ENCODE assay signal across 1 cellular context in the genomic region with DNA sequence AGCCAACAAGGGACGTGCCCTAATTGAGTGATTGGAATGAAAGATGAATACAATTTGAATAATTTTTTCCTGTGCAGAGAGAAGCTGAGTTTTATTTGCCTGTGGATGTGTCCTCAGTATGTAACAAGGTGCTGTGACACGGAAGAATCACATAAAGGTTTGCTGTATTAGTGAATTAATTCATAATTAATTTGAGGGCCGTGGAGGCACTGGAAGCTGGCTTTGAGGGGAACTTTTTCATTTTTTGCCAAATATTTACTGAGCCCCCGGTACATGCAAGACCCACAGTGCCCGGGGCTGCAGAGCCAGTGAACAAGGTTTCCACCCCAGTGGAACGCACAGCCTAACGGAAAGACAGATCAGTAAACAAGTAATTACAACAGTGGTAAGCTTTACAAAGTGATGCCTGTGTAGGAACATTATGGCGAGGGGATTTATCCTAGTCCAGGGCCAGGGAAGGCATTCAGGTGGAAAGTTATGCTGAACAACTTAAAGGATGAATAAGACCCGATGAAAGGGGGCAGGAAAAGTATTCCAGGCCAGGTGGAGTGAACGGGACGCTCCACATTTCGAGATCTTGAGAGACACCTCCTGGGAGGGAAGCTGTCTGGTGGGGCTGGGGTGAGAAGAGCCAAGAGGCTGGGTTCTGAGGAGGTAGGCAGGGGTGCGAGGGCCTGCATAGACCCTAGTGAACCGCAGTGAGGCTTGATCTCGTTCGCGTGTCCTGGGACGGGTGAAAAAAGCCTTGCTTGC.
A peak's percentile ranks its signal among the peaks of the same experiment; 100 is the strongest.
TF ChIP-seq lines count a peak whose summit lies in the region.

No MANE protein-coding gene starts in this region.

TF ChIP-seq in HepG2, 621 proteins besides CTCF, POLR2A, EP300 and RAD21:
- TF ChIP-seq ZNF225 (CRISPR knock-in tag; IDR thresholded peaks at IDR 0.05) (no peak), ASH2L (IDR thresholded peaks at IDR 0.05; ENCODE audit: insufficient read length, low read depth, low read length) (no peak), ZNF816 (CRISPR knock-in tag; IDR thresholded peaks at IDR 0.05; ENCODE audit: borderline replicate concordance) (no peak), ZNF782 (CRISPR knock-in tag; IDR thresholded peaks at IDR 0.05; ENCODE audit: borderline replicate concordance) (no peak), SALL2 (CRISPR knock-in tag; IDR thresholded peaks at IDR 0.05) (no peak), MIXL1 (CRISPR knock-in tag; IDR thresholded peaks at IDR 0.05) (0 out of 2 replicates have a peak, but pooled peaks have one; percentile 36), ZFX (CRISPR knock-in tag; IDR thresholded peaks at IDR 0.05; ENCODE audit: low read depth) (peak; percentile 1; the same call in 1 of the 2 replicates)
- TF ChIP-seq, protein P1, sequence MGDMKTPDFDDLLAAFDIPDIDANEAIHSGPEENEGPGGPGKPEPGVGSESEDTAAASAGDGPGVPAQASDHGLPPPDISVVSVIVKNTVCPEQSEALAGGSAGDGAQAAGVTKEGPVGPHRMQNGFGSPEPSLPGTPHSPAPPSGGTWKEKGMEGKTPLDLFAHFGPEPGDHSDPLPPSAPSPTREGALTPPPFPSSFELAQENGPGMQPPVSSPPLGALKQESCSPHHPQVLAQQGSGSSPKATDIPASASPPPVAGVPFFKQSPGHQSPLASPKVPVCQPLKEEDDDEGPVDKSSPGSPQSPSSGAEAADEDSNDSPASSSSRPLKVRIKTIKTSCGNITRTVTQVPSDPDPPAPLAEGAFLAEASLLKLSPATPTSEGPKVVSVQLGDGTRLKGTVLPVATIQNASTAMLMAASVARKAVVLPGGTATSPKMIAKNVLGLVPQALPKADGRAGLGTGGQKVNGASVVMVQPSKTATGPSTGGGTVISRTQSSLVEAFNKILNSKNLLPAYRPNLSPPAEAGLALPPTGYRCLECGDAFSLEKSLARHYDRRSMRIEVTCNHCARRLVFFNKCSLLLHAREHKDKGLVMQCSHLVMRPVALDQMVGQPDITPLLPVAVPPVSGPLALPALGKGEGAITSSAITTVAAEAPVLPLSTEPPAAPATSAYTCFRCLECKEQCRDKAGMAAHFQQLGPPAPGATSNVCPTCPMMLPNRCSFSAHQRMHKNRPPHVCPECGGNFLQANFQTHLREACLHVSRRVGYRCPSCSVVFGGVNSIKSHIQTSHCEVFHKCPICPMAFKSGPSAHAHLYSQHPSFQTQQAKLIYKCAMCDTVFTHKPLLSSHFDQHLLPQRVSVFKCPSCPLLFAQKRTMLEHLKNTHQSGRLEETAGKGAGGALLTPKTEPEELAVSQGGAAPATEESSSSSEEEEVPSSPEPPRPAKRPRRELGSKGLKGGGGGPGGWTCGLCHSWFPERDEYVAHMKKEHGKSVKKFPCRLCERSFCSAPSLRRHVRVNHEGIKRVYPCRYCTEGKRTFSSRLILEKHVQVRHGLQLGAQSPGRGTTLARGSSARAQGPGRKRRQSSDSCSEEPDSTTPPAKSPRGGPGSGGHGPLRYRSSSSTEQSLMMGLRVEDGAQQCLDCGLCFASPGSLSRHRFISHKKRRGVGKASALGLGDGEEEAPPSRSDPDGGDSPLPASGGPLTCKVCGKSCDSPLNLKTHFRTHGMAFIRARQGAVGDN (CRISPR knock-in tag; IDR thresholded peaks at IDR 0.05): 0 out of 2 replicates have a peak, but pooled peaks have one; percentile 0
TF ChIP-seq in HepG2: peak in this region for 3.
